ENCODE assay signal across 1 cellular context in the genomic region with DNA sequence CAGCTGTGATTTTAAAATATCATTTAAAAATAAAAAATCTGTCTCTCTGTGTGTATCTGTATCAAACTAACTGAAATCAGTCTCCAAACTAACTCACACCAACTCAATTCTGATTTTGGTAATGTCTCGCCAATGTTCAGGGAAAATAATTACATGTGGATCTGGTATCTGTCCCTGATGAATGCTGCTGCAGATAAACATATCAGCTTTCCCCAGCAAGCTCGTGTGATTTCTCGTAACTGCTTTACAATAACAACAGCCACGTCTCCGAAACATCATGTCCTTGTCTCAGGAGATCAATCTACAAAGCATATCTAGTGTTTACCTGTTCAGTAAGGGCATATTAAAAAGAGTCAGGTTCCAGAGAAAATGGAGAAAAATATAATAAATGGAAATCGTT.
TF ChIP-seq lines count a peak whose summit lies in the region.

No MANE protein-coding gene starts in this region.

TF ChIP-seq in GM23338, 12 proteins besides CTCF, POLR2A, EP300 and RAD21 (continued from another document):
- TF ChIP-seq REST (IDR thresholded peaks at IDR 0.05; ENCODE audit: unreplicated experiment) (no peak), EZH2phosphoT487 (IDR thresholded peaks at IDR 0.05; ENCODE audit: unreplicated experiment) (no peak), NANOG (IDR thresholded peaks at IDR 0.05; ENCODE audit: borderline replicate concordance) (no peak), EZH2 (IDR thresholded peaks at IDR 0.05; ENCODE audit: low read depth, unreplicated experiment) (no peak), ZNF331 (CRISPR knock-in tag; IDR thresholded peaks at IDR 0.05; ENCODE audit: low read depth) (no peak), ZNF114 (CRISPR knock-in tag; IDR thresholded peaks at IDR 0.05) (no peak), STAT1 (IDR thresholded peaks at IDR 0.05; ENCODE audit: unreplicated experiment) (no peak)
- TF ChIP-seq, protein P1, sequence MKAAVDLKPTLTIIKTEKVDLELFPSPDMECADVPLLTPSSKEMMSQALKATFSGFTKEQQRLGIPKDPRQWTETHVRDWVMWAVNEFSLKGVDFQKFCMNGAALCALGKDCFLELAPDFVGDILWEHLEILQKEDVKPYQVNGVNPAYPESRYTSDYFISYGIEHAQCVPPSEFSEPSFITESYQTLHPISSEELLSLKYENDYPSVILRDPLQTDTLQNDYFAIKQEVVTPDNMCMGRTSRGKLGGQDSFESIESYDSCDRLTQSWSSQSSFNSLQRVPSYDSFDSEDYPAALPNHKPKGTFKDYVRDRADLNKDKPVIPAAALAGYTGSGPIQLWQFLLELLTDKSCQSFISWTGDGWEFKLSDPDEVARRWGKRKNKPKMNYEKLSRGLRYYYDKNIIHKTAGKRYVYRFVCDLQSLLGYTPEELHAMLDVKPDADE (IDR thresholded peaks at IDR 0.05), result no peak
TF ChIP-seq in GM23338: peak in this region for 0.
